ENCODE assay signal across 20 cellular contexts in genomic region chrX:13968198-13968597, GRCh38.
DNase-seq lines count a peak whose midpoint lies in the region; ATAC-seq, FAIRE-seq and TF ChIP-seq lines count a peak whose summit lies in the region.
"Had no signal": no experiment of that assay in that cellular context is flagged by ENCODE, and none has a peak within 500 bp of the region (broad histone marks: within the 10 kb centered on the region; RNA-seq: fewer than 3 reads in every experiment).

No MANE protein-coding gene starts in this region.

- H2AFZ ChIP-seq in OCI-LY3 (ENCODE audit: low read depth, low read length) = no peak overlapping the region
- H2AFZ ChIP-seq: GM23338 had no signal

- H3K4me2 ChIP-seq in A549 (no peak overlapping the region), OCI-LY3 (ENCODE audit: low read length) (peak overlapping the region; percentile 31; the same call in 1 of the 2 replicates)
- H3K4me2 ChIP-seq: BLaER1 treated with 17β-estradiol and CSF1 and Interleukin-3, amounts not matched to agents 10 nM and 100 nM; GM23338 had no signal

- no peak for TF ChIP-seq POLR2A in A549 (IDR thresholded peaks at IDR 0.05; ENCODE audit: low read length)

- no peaks in the 10 kb centered on the region for H3K4me1 ChIP-seq in A549
- peaks cover 24% of the 10 kb centered on the region for H3K4me1 ChIP-seq in OCI-LY3 (ENCODE audit: low read length)
- H3K4me1 ChIP-seq: BLaER1 treated with 17β-estradiol and CSF1 and Interleukin-3, amounts not matched to agents 10 nM and 100 nM had no signal

- TF ChIP-seq CTCF in A549 (IDR thresholded peaks at IDR 0.05) (no peak), OCI-LY3 (IDR thresholded peaks at IDR 0.05; ENCODE audit: low read depth, low read length) (no peak)

- ATAC-seq in A549 (no peak), GM21786 (IDR thresholded peaks at IDR 0.05; ENCODE audit: unreplicated experiment) (no peak)
- ATAC-seq: CD8-positive, alpha-beta T cell; GM23338; HepG2 had no signal

- no peak for TF ChIP-seq EP300 in A549 (IDR thresholded peaks at IDR 0.05)

- no peaks in the 10 kb centered on the region for H3K79me2 ChIP-seq in OCI-LY3 (ENCODE audit: low read length)

- FAIRE-seq in A549 (lab: Jason Lieb, UNC) = no peak
- FAIRE-seq: GM19239, H54, HepG2, HTR-8/SVneo had no signal

- WGBS in A549 (ENCODE audit: missing lambda C conversion rate) = 30% methylated on average over 4 of the region's 4 CpGs

- H3K9ac ChIP-seq in OCI-LY3 (ENCODE audit: low read length) = no peak overlapping the region
- H3K9ac ChIP-seq: BLaER1 treated with 17β-estradiol and CSF1 and Interleukin-3, amounts not matched to agents 10 nM and 100 nM had no signal

- no peak overlapping the region for H3K27ac ChIP-seq in A549
- H3K27ac ChIP-seq in OCI-LY3 (ENCODE audit: low read length) = no peak overlapping the region
- H3K27ac ChIP-seq: BLaER1 treated with 17β-estradiol and CSF1 and Interleukin-3, amounts not matched to agents 10 nM and 100 nM had no signal

- no peak for TF ChIP-seq RAD21 in A549 (conservative IDR thresholded peaks at IDR 0.05 in 1 of 2, IDR thresholded peaks at IDR 0.05 in 1 of 2)

- CTCF ChIA-PET in A549 (lab: Yijun Ruan, JAX) = no interaction called here

- DNase-seq in A549 (ENCODE audit: low read depth in 1 of 2, low spot score in 1 of 2) = no peak
- DNase-seq in NCI-H146 (lab: John Stamatoyannopoulos, UW) = peak; percentile 31
- DNase-seq in dedifferentiated amniotic fluid mesenchymal stem cell (ENCODE audit: extremely low spot score) = peak; percentile 11
- DNase-seq in dermis blood vessel endothelial cell = no peak
- no peak for DNase-seq in SIG-M5 treated with dmso at 0.1 percent for 504 hours (lab: John Stamatoyannopoulos, UW; ENCODE audit: unreplicated experiment)
- DNase-seq: 8988T; Calu3; CD8-positive, alpha-beta T cell; DMS79 treated with DMSO at 0.1 percent for 48 hours; GF-D8; HCEC 1CT; HFFc6 had no signal

- H3K36me3 ChIP-seq in OCI-LY3 (replicated peaks; ENCODE audit: low read depth, low read length) = no peaks in the 10 kb centered on the region
- H3K36me3 ChIP-seq: BLaER1 treated with 17β-estradiol and CSF1 and Interleukin-3, amounts not matched to agents 10 nM and 100 nM had no signal

- no peaks in the 10 kb centered on the region for H4K20me1 ChIP-seq in OCI-LY3 (ENCODE audit: insufficient read depth, low read length)
- H4K20me1 ChIP-seq: BLaER1 treated with 17β-estradiol and CSF1 and Interleukin-3, amounts not matched to agents 10 nM and 100 nM had no signal

- H3K4me3 ChIP-seq in A549 (no peak overlapping the region), OCI-LY3 (ENCODE audit: low read length) (no peak overlapping the region)
- H3K4me3 ChIP-seq: BLaER1 treated with 17β-estradiol and CSF1 and Interleukin-3, amounts not matched to agents 10 nM and 100 nM; GM23338 had no signal

- H3K9me3 ChIP-seq in A549 = no peaks in the 10 kb centered on the region
- H3K9me3 ChIP-seq in OCI-LY3 (ENCODE audit: insufficient read depth, low read length) = no peaks in the 10 kb centered on the region

- POLR2A ChIA-PET in A549 (lab: Yijun Ruan, JAX) = no interaction called here

- H3K27me3 ChIP-seq in OCI-LY3 (ENCODE audit: low read depth, low read length) = no peaks in the 10 kb centered on the region

TF ChIP-seq in A549, 52 proteins besides CTCF, POLR2A, EP300 and RAD21:
- no peak for TF ChIP-seq RCOR1 (IDR thresholded peaks at IDR 0.05; ENCODE audit: low read depth, low read length)
- no peak for TF ChIP-seq ZC3H11A (IDR thresholded peaks at IDR 0.05)
- no peak for TF ChIP-seq HES2 (IDR thresholded peaks at IDR 0.05)
- TF ChIP-seq FOSL2 (IDR thresholded peaks at IDR 0.05) = no peak
- TF ChIP-seq FOSL2 (CRISPR knock-in tag; IDR thresholded peaks at IDR 0.05) = peak; percentile 7; the same call in 1 of the 2 replicates
- no peak for TF ChIP-seq KDM1A (IDR thresholded peaks at IDR 0.05; ENCODE audit: low read depth)

Comparison
In these comparisons a context has a peak if more than half of its experiments do, and no peak if none do; other contexts are left out.
1. DNase-seq: peak in NCI-H146 (single experiment) and dedifferentiated amniotic fluid mesenchymal stem cell (single experiment); none in A549 (0 of 2), dermis blood vessel endothelial cell (single experiment) and SIG-M5 treated with dmso at 0.1 percent for 504 hours (single experiment).